ENCODE assay signal across 8 cellular contexts in genomic region chr5:10565785-10566506, GRCh38. TPM values are rescaled to one million over a fixed set of nuclear protein-coding genes. Genes with fewer than 3 reads are reported as not detected.
DNase-seq lines count a peak whose midpoint lies in the region; TF ChIP-seq lines count a peak whose summit lies in the region.

No MANE protein-coding gene starts in this region.

- H3K4me3 ChIP-seq in GM08714 (ENCODE audit: low read length): peak overlapping the region; percentile 84
- H3K4me3 ChIP-seq in parathyroid adenoma (ENCODE audit: low read depth, low read length): peak overlapping the region; percentile 17

- H3K4me3 Mint-ChIP-seq in endothelial cell (ENCODE audit: unreplicated experiment): peak overlapping the region; percentile 89

- DNase-seq in NCI-H446 treated with DMSO at 0.1 percent for 48 hours (lab: John Stamatoyannopoulos, UW) (peak; percentile 13), endothelial cell (ENCODE audit: low spot score) (no peak), COLO829 (ENCODE audit: low spot score) (no peak), posterior vena cava (ENCODE audit: low spot score) (no peak), NCI-H524 treated with DMSO at 0.1 percent for 48 hours (lab: John Stamatoyannopoulos, UW) (no peak), D341Med (ENCODE audit: low spot score) (no peak)

- H3K79me2 ChIP-seq in parathyroid adenoma: no peaks in the 10 kb centered on the region

- no peak overlapping the region for H3K27ac Mint-ChIP-seq in endothelial cell (ENCODE audit: unreplicated experiment)

- no peak overlapping the region for H3K27ac ChIP-seq in parathyroid adenoma

- H3K4me2 ChIP-seq in parathyroid adenoma (ENCODE audit: low read length): no peak overlapping the region

- peaks cover 17% of the 10 kb centered on the region for H3K27me3 Mint-ChIP-seq in endothelial cell (ENCODE audit: unreplicated experiment)

- intact Hi-C loops in posterior vena cava (cut with DNase I): loop anchor here in 1 of 2 donors (10.0 kb wide), 1 partner anchor 111 kb away; no protein-coding TSS in a partner anchor

- TF ChIP-seq CTCF in endothelial cell (IDR thresholded peaks at IDR 0.05; ENCODE audit: unreplicated experiment) (no peak), parathyroid adenoma (IDR thresholded peaks at IDR 0.05) (no peak)

- H2AFZ ChIP-seq in parathyroid adenoma: no peak overlapping the region

- peaks cover 5% of the 10 kb centered on the region for H3K4me1 Mint-ChIP-seq in endothelial cell (ENCODE audit: unreplicated experiment)

- no peaks in the 10 kb centered on the region for H3K9me3 Mint-ChIP-seq in endothelial cell (ENCODE audit: unreplicated experiment)

- no peaks in the 10 kb centered on the region for H3K4me1 ChIP-seq in parathyroid adenoma

- no peaks in the 10 kb centered on the region for H3K9me3 ChIP-seq in parathyroid adenoma (ENCODE audit: control insufficient read depth, low read length)

- H3K27me3 ChIP-seq in parathyroid adenoma (ENCODE audit: control insufficient read depth, insufficient read depth, low read length): no peaks in the 10 kb centered on the region

- no peaks in the 10 kb centered on the region for H3K36me3 ChIP-seq in parathyroid adenoma (ENCODE audit: control insufficient read depth, insufficient read depth, low read length)

- H3K9ac ChIP-seq in parathyroid adenoma: no peak overlapping the region

- H3K36me3 Mint-ChIP-seq in endothelial cell (ENCODE audit: low read depth, unreplicated experiment): no peaks in the 10 kb centered on the region

RNA-seq across cellular contexts. Expression of gene ANKRD33B, which starts 2.1 kb away (rescaled TPM):
- total RNA-seq in endothelial cell (ENCODE audit: unreplicated experiment) (7.0 TPM), posterior vena cava (1 to 10 TPM; 3.3 to 3.9 TPM)
